Comparison of ENCODE assay signal across 1 cellular context in genomic region chr11:117816846-117817212, GRCh38.
TF ChIP-seq lines count a peak whose summit lies in the region.

No MANE protein-coding gene starts in this region.

TF ChIP-seq in H1, 55 proteins besides CTCF, POLR2A, EP300 and RAD21 (continued from another document):
- no peak for TF ChIP-seq ATF3 (IDR thresholded peaks at IDR 0.05; ENCODE audit: insufficient read depth, low read depth, low read length)
- TF ChIP-seq POU5F1 (IDR thresholded peaks at IDR 0.05; ENCODE audit: low read depth, low read length) = no peak
- TF ChIP-seq RBBP5 (IDR thresholded peaks at IDR 0.05; ENCODE audit: borderline replicate concordance, low read depth, low read length) = no peak
- no peak for TF ChIP-seq GABPA (IDR thresholded peaks at IDR 0.05; ENCODE audit: borderline replicate concordance, insufficient read depth, low read length)
- TF ChIP-seq SP1 (IDR thresholded peaks at IDR 0.05; ENCODE audit: low read depth, low read length) = no peak
- TF ChIP-seq SRF (IDR thresholded peaks at IDR 0.05; ENCODE audit: low read depth, low read length) = no peak
- TF ChIP-seq SIX5 (IDR thresholded peaks at IDR 0.05; ENCODE audit: low read depth, low read length) = no peak
- no peak for TF ChIP-seq TCF12 (IDR thresholded peaks at IDR 0.05; ENCODE audit: low read depth, low read length)
- no peak for TF ChIP-seq PHF8 (conservative IDR thresholded peaks at IDR 0.05; ENCODE audit: low read depth, low read length)
- no peak for TF ChIP-seq USF2 (IDR thresholded peaks at IDR 0.05; ENCODE audit: low read length)
- TF ChIP-seq TAF1 (IDR thresholded peaks at IDR 0.05; ENCODE audit: low read depth, low read length) = no peak
- TF ChIP-seq RFX5 (IDR thresholded peaks at IDR 0.05; ENCODE audit: borderline replicate concordance, low read depth, low read length) = no peak
- TF ChIP-seq TEAD4 (IDR thresholded peaks at IDR 0.05; ENCODE audit: low read depth, low read length) = no peak
- no peak for TF ChIP-seq HDAC6 (IDR thresholded peaks at IDR 0.05; ENCODE audit: low read depth, low read length)
- no peak for TF ChIP-seq CHD7 (IDR thresholded peaks at IDR 0.05; ENCODE audit: insufficient replicate concordance, low read length)
